In the genomic region with DNA sequence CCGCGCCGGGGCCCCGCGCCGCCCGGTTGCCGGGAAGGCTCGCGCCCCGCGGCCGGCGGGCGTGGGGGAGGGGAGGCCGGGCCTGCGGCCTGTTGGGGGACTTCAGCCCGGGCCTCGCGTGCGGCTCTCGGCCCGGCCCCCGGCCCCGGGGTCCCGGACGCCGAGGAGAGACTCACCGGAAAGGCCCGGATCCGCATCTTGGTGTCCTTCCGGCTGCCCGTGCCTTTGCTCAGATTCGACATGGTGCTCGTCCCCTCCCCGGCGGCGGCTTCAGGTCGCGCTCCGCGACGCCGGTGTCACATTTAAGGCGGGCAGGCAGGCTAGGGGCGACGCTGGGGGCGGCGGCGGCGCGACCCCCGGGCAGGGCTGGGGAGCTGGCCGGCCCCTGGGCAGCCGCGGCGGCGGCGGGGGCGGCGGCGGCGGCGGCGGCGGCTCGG, we compare ENCODE assay signal across 1 cellular context.
TF ChIP-seq lines count a peak whose summit lies in the region.

No MANE protein-coding gene starts in this region.

TF ChIP-seq in HepG2, 621 proteins besides CTCF, POLR2A, EP300 and RAD21 (continued from another document):
- TF ChIP-seq, protein P1, sequence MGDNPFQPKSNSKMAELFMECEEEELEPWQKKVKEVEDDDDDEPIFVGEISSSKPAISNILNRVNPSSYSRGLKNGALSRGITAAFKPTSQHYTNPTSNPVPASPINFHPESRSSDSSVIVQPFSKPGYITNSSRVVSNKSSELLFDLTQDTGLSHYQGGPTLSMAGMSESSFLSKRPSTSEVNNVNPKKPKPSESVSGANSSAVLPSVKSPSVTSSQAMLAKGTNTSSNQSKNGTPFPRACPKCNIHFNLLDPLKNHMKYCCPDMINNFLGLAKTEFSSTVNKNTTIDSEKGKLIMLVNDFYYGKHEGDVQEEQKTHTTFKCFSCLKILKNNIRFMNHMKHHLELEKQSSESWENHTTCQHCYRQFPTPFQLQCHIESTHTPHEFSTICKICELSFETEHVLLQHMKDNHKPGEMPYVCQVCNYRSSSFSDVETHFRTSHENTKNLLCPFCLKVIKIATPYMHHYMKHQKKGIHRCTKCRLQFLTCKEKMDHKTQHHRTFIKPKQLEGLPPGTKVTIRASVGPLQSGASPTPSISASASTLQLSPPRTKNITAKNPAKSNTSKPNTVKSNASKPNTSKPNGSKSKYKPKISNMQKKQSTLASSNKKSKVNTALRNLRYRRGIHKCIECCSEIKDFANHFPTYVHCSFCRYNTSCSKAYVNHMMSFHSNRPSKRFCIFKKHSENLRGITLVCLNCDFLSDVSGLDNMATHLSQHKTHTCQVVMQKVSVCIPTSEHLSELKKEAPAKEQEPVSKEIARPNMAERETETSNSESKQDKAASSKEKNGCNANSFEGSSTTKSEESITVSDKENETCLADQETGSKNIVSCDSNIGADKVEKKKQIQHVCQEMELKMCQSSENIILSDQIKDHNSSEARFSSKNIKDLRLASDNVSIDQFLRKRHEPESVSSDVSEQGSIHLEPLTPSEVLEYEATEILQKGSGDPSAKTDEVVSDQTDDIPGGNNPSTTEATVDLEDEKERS (CRISPR knock-in tag; IDR thresholded peaks at IDR 0.05), result no peak
- TF ChIP-seq, protein P2, sequence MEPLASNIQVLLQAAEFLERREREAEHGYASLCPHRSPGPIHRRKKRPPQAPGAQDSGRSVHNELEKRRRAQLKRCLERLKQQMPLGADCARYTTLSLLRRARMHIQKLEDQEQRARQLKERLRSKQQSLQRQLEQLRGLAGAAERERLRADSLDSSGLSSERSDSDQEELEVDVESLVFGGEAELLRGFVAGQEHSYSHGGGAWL (CRISPR knock-in tag; IDR thresholded peaks at IDR 0.05), result 0 out of 2 replicates have a peak, but pooled peaks have one; percentile 14
- TF ChIP-seq MXI1 (IDR thresholded peaks at IDR 0.05; ENCODE audit: borderline replicate concordance, low read depth, low read length) (0 out of 3 replicates have a peak, but pooled peaks have one; percentile 0), RFX3 (CRISPR knock-in tag; IDR thresholded peaks at IDR 0.05) (no peak), SALL2 (CRISPR knock-in tag; IDR thresholded peaks at IDR 0.05) (0 out of 2 replicates have a peak, but pooled peaks have one; percentile 5)
- TF ChIP-seq, protein P3, sequence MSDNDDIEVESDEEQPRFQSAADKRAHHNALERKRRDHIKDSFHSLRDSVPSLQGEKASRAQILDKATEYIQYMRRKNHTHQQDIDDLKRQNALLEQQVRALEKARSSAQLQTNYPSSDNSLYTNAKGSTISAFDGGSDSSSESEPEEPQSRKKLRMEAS (IDR thresholded peaks at IDR 0.05), result 0 out of 2 replicates have a peak, but pooled peaks have one; percentile 27
